ENCODE assay signal across 8 cellular contexts in the genomic region with DNA sequence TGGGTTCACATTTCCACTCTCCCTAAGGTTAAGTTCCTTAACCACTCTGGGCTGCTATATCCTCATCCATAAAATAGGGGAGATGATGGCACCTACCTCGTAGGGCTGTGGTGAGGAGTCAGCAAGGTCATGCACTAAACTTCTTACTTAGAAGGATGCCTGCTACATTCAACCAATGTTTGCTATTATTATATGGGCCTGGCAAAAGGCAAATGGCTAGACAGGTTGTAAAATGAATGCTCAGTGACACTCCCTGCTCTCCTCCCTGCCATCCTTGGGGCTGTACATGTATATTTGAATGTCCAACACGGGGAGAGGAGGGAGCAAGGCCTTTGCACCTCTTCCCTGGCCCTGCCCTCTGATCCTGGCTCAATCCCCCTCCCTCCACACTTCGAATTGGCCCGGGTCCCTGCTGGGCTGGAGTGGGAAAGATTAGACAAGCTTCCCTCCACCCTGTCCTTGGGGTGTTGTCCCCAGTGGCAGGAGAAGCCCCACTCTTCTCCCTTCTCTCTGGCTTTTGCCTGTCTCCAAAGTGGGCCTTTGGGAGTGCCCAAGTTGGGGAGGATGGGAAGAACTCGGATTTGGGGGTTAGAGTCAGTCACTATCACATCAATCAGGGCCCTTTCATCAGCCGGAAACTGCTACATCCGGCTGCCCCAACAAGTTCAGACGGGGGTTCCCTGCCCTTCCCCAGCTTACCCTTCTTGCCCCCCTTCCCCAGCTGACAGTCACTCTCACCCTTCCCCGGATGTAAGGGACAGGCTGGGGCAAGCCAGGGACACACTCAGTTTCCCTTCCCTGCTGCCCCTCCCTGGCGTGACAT. TPM values are rescaled to one million over a fixed set of nuclear protein-coding genes. Genes with fewer than 3 reads are reported as not detected.
DNase-seq lines count a peak whose midpoint lies in the region; ATAC-seq, FAIRE-seq and TF ChIP-seq lines count a peak whose summit lies in the region.

No MANE protein-coding gene starts in this region.

- peak; percentile 34 for DNase-seq in activated T-helper 9 cell treated with anti-CD3 and anti-CD28 coated beads, Interleukin-2, amount 50 U/mL, for 16 hours (ENCODE audit: low read depth)
- DNase-seq in sciatic nerve (ENCODE audit: low spot score) (peak; percentile 36), pancreas (no peak)
- no peak for DNase-seq in T-helper 2 cell treated with Interferon-gamma antibody and Interleukin-4, amounts not matched to agents 5 μg/mL and 100 μg/mL, for 36 hours (ENCODE audit: low spot score)

- H3K9me3 ChIP-seq in pancreas = no peaks in the 10 kb centered on the region

- H3K36me3 ChIP-seq in pancreas = no peaks in the 10 kb centered on the region

- no peak overlapping the region for H3K4me3 ChIP-seq in pancreas

- H3K9me3 Mint-ChIP-seq in T-helper 2 cell treated with Interferon-gamma antibody and Interleukin-4, amounts not matched to agents 5 μg/mL and 100 μg/mL, for 36 hours = peaks cover 23% of the 10 kb centered on the region

- H3K27ac Mint-ChIP-seq in T-helper 2 cell treated with Interferon-gamma antibody and Interleukin-4, amounts not matched to agents 5 μg/mL and 100 μg/mL, for 36 hours = no peak overlapping the region

- H3K4me1 Mint-ChIP-seq in T-helper 2 cell treated with Interferon-gamma antibody and Interleukin-4, amounts not matched to agents 5 μg/mL and 100 μg/mL, for 36 hours (ENCODE audit: low read depth) = peaks cover 11% of the 10 kb centered on the region

- WGBS in pancreas, 2 donors = 62 to 65% methylated on average over 10 of the region's 10 CpGs

- no peak overlapping the region for H3K4me3 Mint-ChIP-seq in T-helper 2 cell treated with Interferon-gamma antibody and Interleukin-4, amounts not matched to agents 5 μg/mL and 100 μg/mL, for 36 hours

- H3K27me3 ChIP-seq in pancreas = no peaks in the 10 kb centered on the region

- no peaks in the 10 kb centered on the region for H3K27me3 Mint-ChIP-seq in T-helper 2 cell treated with Interferon-gamma antibody and Interleukin-4, amounts not matched to agents 5 μg/mL and 100 μg/mL, for 36 hours (ENCODE audit: low read depth)

- H3K4me1 ChIP-seq in pancreas = no peaks in the 10 kb centered on the region

- FAIRE-seq in pancreas (lab: Jason Lieb, UNC) = no peak

- intact Hi-C loops in sciatic nerve (cut with DNase I) = no loop called here
- intact Hi-C loops in pancreas (cut with DNase I) = no loop called here

- no peak for TF ChIP-seq CTCF in pancreas (IDR thresholded peaks at IDR 0.05)

- H3K27ac ChIP-seq in pancreas = no peak overlapping the region

- ATAC-seq in GM18909 (IDR thresholded peaks at IDR 0.05; ENCODE audit: poor library complexity, unreplicated experiment) = peak; percentile 68
- ATAC-seq in HG03432 (IDR thresholded peaks at IDR 0.05; ENCODE audit: unreplicated experiment) = peak; percentile 87
- no peak for ATAC-seq in sciatic nerve
- ATAC-seq in GM21367 (IDR thresholded peaks at IDR 0.05; ENCODE audit: unreplicated experiment) = no peak
- no peak for ATAC-seq in pancreas
- no peak for ATAC-seq in HG02623 (IDR thresholded peaks at IDR 0.05; ENCODE audit: unreplicated experiment)

- peaks cover 3% of the 10 kb centered on the region for H3K36me3 Mint-ChIP-seq in T-helper 2 cell treated with Interferon-gamma antibody and Interleukin-4, amounts not matched to agents 5 μg/mL and 100 μg/mL, for 36 hours (ENCODE audit: low read depth)

RNA-seq across cellular contexts. Expression of gene VEGFA, which starts 36.3 kb away (rescaled TPM):
- 155 TPM for total RNA-seq in sciatic nerve
- 100 to 1,000 TPM in 1 of 6 donors, 10 to 100 TPM in 5; 55.2 to 127 (median 90.0) TPM for total RNA-seq in pancreas
- polyA plus RNA-seq in pancreas = 100 to 1,000 TPM; 158 to 206 TPM

RNA-seq across cellular contexts. Expression of gene MRPS18A, which starts 46.1 kb away (rescaled TPM):
- 29.7 TPM for total RNA-seq in sciatic nerve
- total RNA-seq in pancreas = 10 to 100 TPM; 10.9 to 18.2 (median 14.3) TPM
- 10 to 100 TPM; 19.2 to 24.6 TPM for polyA plus RNA-seq in pancreas

Comparison
In these comparisons a context has a peak if more than half of its experiments do, and no peak if none do; other contexts are left out.
1. ATAC-seq: peak in GM18909 (single experiment) and HG03432 (single experiment); none in sciatic nerve (single experiment), GM21367 (single experiment), pancreas (0 of 4) and HG02623 (single experiment).
2. DNase-seq: peak in activated T-helper 9 cell treated with anti-CD3 and anti-CD28 coated beads, Interleukin-2, amount 50 U/mL, for 16 hours (single experiment) and sciatic nerve (single experiment); none in T-helper 2 cell treated with Interferon-gamma antibody and Interleukin-4, amounts not matched to agents 5 μg/mL and 100 μg/mL, for 36 hours (single experiment) and pancreas (0 of 6).